Comparison of ENCODE assay signal across 2 cellular contexts in the genomic region with DNA sequence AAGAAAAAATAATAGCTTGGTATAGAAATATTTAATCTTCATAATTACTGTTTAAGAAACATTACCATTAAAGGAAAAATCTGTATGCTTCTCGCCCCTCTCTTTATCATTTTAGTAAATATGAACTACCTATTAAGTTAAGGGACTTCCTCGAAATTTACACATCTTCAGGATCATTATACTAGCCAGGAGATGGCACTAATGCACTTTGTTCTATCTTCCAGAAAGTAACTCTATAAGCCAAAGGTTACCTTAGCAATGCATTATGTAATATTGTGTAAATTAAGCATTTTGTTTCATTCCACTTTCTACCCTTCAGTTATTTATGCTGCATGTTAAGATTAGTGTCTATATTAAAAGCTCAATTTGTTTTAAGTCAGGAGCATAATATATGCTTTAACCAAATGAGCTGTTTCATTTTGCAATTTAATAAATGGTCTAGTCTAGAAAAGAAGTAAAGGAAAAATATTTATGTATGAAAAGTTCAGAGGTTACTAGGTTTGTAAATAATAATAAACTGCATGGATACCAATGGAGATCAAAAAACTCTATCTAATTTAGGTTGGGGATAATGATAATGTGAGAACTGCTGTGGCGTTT.
TF ChIP-seq lines count a peak whose summit lies in the region.

No MANE protein-coding gene starts in this region.

TF ChIP-seq in HCT116, 20 proteins besides CTCF, POLR2A, EP300 and RAD21 (continued from another document):
- no peak for TF ChIP-seq POLR2AphosphoS5 (IDR thresholded peaks at IDR 0.05; ENCODE audit: low read depth, low read length)
- TF ChIP-seq CEBPB (IDR thresholded peaks at IDR 0.05; ENCODE audit: low read depth) = 0 out of 2 replicates have a peak, but pooled peaks have one; percentile 29
- TF ChIP-seq JUND (IDR thresholded peaks at IDR 0.05) = no peak

TF ChIP-seq in H1, 55 proteins besides CTCF, POLR2A, EP300 and RAD21 (continued from another document):
- TF ChIP-seq BCL11A (IDR thresholded peaks at IDR 0.05; ENCODE audit: low read depth in 2 of 2, low read length in 2 of 2) = no peak
- no peak for TF ChIP-seq KDM5A (IDR thresholded peaks at IDR 0.05; ENCODE audit: low read length)
- TF ChIP-seq BRCA1 (IDR thresholded peaks at IDR 0.05; ENCODE audit: low read depth, low read length) = no peak
- no peak for TF ChIP-seq BACH1 (IDR thresholded peaks at IDR 0.05; ENCODE audit: low read length)
- no peak for TF ChIP-seq SIN3A (conservative IDR thresholded peaks at IDR 0.05 in 1 of 2, IDR thresholded peaks at IDR 0.05 in 1 of 2; ENCODE audit: low read depth in 1 of 2, low read length in 2 of 2)
